In genomic region chr22:28819253-28820096, GRCh38 we compare ENCODE assay signal across 1 cellular context.
TF ChIP-seq lines count a peak whose summit lies in the region.

No MANE protein-coding gene starts in this region.

TF ChIP-seq in HepG2, 621 proteins besides CTCF, POLR2A, EP300 and RAD21 (continued from another document and continues in another):
- TF ChIP-seq ZNF576 (CRISPR knock-in tag; IDR thresholded peaks at IDR 0.05) (no peak), ATF7 (IDR thresholded peaks at IDR 0.05) (no peak), ATF7 (CRISPR knock-in tag; IDR thresholded peaks at IDR 0.05) (peak; percentile 65; the same call in 1 of the 2 replicates), ZKSCAN8 (CRISPR knock-in tag; IDR thresholded peaks at IDR 0.05; ENCODE audit: borderline replicate concordance) (no peak), TFDP1 (CRISPR knock-in tag; IDR thresholded peaks at IDR 0.05; ENCODE audit: borderline replicate concordance) (0 out of 2 replicates have a peak, but pooled peaks have one; percentile 16), ZNF20 (CRISPR knock-in tag; IDR thresholded peaks at IDR 0.05) (no peak), ZNF281 (CRISPR knock-in tag; IDR thresholded peaks at IDR 0.05; ENCODE audit: borderline replicate concordance) (peak; percentile 63; the same call in 1 of the 2 replicates), ZNF747 (CRISPR knock-in tag; IDR thresholded peaks at IDR 0.05; ENCODE audit: borderline replicate concordance) (peak; percentile 47; the same call in 1 of the 2 replicates), SNAPC4 (CRISPR knock-in tag; IDR thresholded peaks at IDR 0.05) (peak; percentile 69; the same call in 1 of the 2 replicates), ZNF12 (CRISPR knock-in tag; IDR thresholded peaks at IDR 0.05) (no peak), SMARCE1 (IDR thresholded peaks at IDR 0.05; ENCODE audit: borderline replicate concordance) (no peak), STAT6 (CRISPR knock-in tag; IDR thresholded peaks at IDR 0.05; ENCODE audit: borderline replicate concordance) (no peak), CENPX (CRISPR knock-in tag; IDR thresholded peaks at IDR 0.05) (no peak), ZNF230 (CRISPR knock-in tag; IDR thresholded peaks at IDR 0.05) (no peak), ZNF263 (CRISPR knock-in tag; IDR thresholded peaks at IDR 0.05) (no peak), ONECUT2 (CRISPR knock-in tag; IDR thresholded peaks at IDR 0.05) (no peak), REXO4 (CRISPR knock-in tag; IDR thresholded peaks at IDR 0.05; ENCODE audit: borderline replicate concordance) (no peak), CREM (IDR thresholded peaks at IDR 0.05) (peak; percentile 84), CREM (CRISPR knock-in tag; IDR thresholded peaks at IDR 0.05) (no peak), ZNF33A (CRISPR knock-in tag; IDR thresholded peaks at IDR 0.05; ENCODE audit: borderline replicate concordance) (no peak), RFXANK (CRISPR knock-in tag; IDR thresholded peaks at IDR 0.05) (no peak), ZNF512 (CRISPR knock-in tag; IDR thresholded peaks at IDR 0.05) (no peak), ZBTB20 (CRISPR knock-in tag; IDR thresholded peaks at IDR 0.05; ENCODE audit: borderline replicate concordance, low read depth) (peak; percentile 60; the same call in 1 of the 2 replicates), KAT2B (IDR thresholded peaks at IDR 0.05; ENCODE audit: borderline replicate concordance, low read depth, low read length) (no peak), ZNF331 (CRISPR knock-in tag; IDR thresholded peaks at IDR 0.05) (peak; percentile 64; the same call in 1 of the 2 replicates), CHD4 (IDR thresholded peaks at IDR 0.05; ENCODE audit: borderline replicate concordance, low read length) (peak; percentile 83; the same call in 1 of the 2 replicates), MEIS1 (CRISPR knock-in tag; IDR thresholded peaks at IDR 0.05; ENCODE audit: borderline replicate concordance) (peak; percentile 78; the same call in 1 of the 2 replicates), ZNF616 (CRISPR knock-in tag; IDR thresholded peaks at IDR 0.05; ENCODE audit: low read depth) (no peak), ZNF770 (CRISPR knock-in tag; IDR thresholded peaks at IDR 0.05) (peak; percentile 63; the same call in 1 of the 2 replicates), AGO1 (IDR thresholded peaks at IDR 0.05; ENCODE audit: low read depth, low read length, poor library complexity, severe bottlenecking) (no peak), SPEN (CRISPR knock-in tag; IDR thresholded peaks at IDR 0.05; ENCODE audit: low read depth) (0 out of 2 replicates have a peak, but pooled peaks have one; percentile 50), CBFB (CRISPR knock-in tag; IDR thresholded peaks at IDR 0.05) (no peak), ZNF710 (CRISPR knock-in tag; IDR thresholded peaks at IDR 0.05; ENCODE audit: borderline replicate concordance) (0 out of 2 replicates have a peak, but pooled peaks have one; percentile 73), MTA3 (CRISPR knock-in tag; IDR thresholded peaks at IDR 0.05) (no peak), HNRNPH1 (optimal IDR thresholded peaks at IDR 0.05; ENCODE audit: low read depth, low read length) (no peak), MYPOP (CRISPR knock-in tag; IDR thresholded peaks at IDR 0.05) (no peak)
